Comparison of ENCODE assay signal across 8 cellular contexts in genomic region chr16:31331141-31331764, GRCh38. TPM values are rescaled to one million over a fixed set of nuclear protein-coding genes. Genes with fewer than 3 reads are reported as not detected.
DNase-seq lines count a peak whose midpoint lies in the region; ATAC-seq and TF ChIP-seq lines count a peak whose summit lies in the region.

No MANE protein-coding gene starts in this region.

- peaks cover 27% of the 10 kb centered on the region for H3K4me1 Mint-ChIP-seq in activated naive CD8-positive, alpha-beta T cell treated with anti-CD3 and anti-CD28 coated beads, Interleukin-2, amount 10 ng/mL, durations not matched to agents 7 days and 5 days

- peak overlapping the region; percentile 89 for H3K27ac Mint-ChIP-seq in activated naive CD8-positive, alpha-beta T cell treated with anti-CD3 and anti-CD28 coated beads, Interleukin-2, amount 10 ng/mL, durations not matched to agents 7 days and 5 days

- peak overlapping the region; percentile 85 for H3K4me3 Mint-ChIP-seq in activated naive CD8-positive, alpha-beta T cell treated with anti-CD3 and anti-CD28 coated beads, Interleukin-2, amount 10 ng/mL, durations not matched to agents 7 days and 5 days

- CTCF ChIA-PET in HEK293T (lab: Yijun Ruan, JAX), result no interaction called here

- H3K9me3 ChIP-seq in mononuclear cell (ENCODE audit: low read depth, low read length), result no peaks in the 10 kb centered on the region

- POLR2A ChIA-PET in HEK293T (lab: Yijun Ruan, JAX), result no interaction called here
- POLR2A ChIA-PET in activated naive CD8-positive, alpha-beta T cell treated with anti-CD3 and anti-CD28 coated beads, Interleukin-2, amount 10 ng/mL, durations not matched to agents 7 days and 5 days (lab: Charles Lee), result interaction anchor here (0.6 to 3.1 kb wide), 6 partner anchors 76 to 189 kb away, joined by 4 to 16 read pairs (median 4); partner anchors contain the start of genes ARMC5, FUS, PYCARD and PYDC1

- peaks cover 4% of the 10 kb centered on the region for H3K27me3 Mint-ChIP-seq in activated naive CD8-positive, alpha-beta T cell treated with anti-CD3 and anti-CD28 coated beads, Interleukin-2, amount 10 ng/mL, durations not matched to agents 7 days and 5 days

- no peak overlapping the region for H3K27ac ChIP-seq in foreskin keratinocyte

- peaks cover 7% of the 10 kb centered on the region for H3K36me3 Mint-ChIP-seq in activated naive CD8-positive, alpha-beta T cell treated with anti-CD3 and anti-CD28 coated beads, Interleukin-2, amount 10 ng/mL, durations not matched to agents 7 days and 5 days

- no peak for TF ChIP-seq CTCF in foreskin keratinocyte (conservative IDR thresholded peaks at IDR 0.05)

- DNase-seq in AG08396 (ENCODE audit: low spot score), result peak; percentile 10
- DNase-seq in HEK293T (ENCODE audit: extremely low spot score), result peak; percentile 3
- DNase-seq in activated naive CD8-positive, alpha-beta T cell treated with anti-CD3 and anti-CD28 coated beads, Interleukin-2, amount 10 ng/mL, durations not matched to agents 7 days and 5 days, result peak; percentile 59
- DNase-seq in foreskin keratinocyte, result no peak
- no peak for DNase-seq in SKM-1 (lab: John Stamatoyannopoulos, UW; ENCODE audit: unreplicated experiment)

- peak; percentile 70 for ATAC-seq in activated naive CD8-positive, alpha-beta T cell treated with anti-CD3 and anti-CD28 coated beads, Interleukin-2, amount 10 ng/mL, durations not matched to agents 7 days and 5 days (ENCODE audit: low read depth)
- ATAC-seq in GM19351 (IDR thresholded peaks at IDR 0.05; ENCODE audit: unreplicated experiment), result no peak
- no peak for ATAC-seq in foreskin keratinocyte
- ATAC-seq in GM21717 (IDR thresholded peaks at IDR 0.05; ENCODE audit: unreplicated experiment), result no peak

- H3K9me3 Mint-ChIP-seq in activated naive CD8-positive, alpha-beta T cell treated with anti-CD3 and anti-CD28 coated beads, Interleukin-2, amount 10 ng/mL, durations not matched to agents 7 days and 5 days, result no peaks in the 10 kb centered on the region

- H3K4me1 ChIP-seq in mononuclear cell (ENCODE audit: insufficient read depth, low read length) (no peaks in the 10 kb centered on the region), foreskin keratinocyte (no peaks in the 10 kb centered on the region)

- peak overlapping the region; percentile 20 for H3K4me3 ChIP-seq in mononuclear cell (ENCODE audit: low read length)

- no peaks in the 10 kb centered on the region for H3K27me3 ChIP-seq in mononuclear cell (ENCODE audit: insufficient read depth, low read length)
- H3K27me3 ChIP-seq in foreskin keratinocyte, result peaks cover 43% of the 10 kb centered on the region

TF ChIP-seq in HEK293T, 16 proteins besides CTCF, POLR2A, EP300 and RAD21:
- TF ChIP-seq HDGF (IDR thresholded peaks at IDR 0.05; ENCODE audit: borderline replicate concordance), result no peak

RNA-seq across cellular contexts. Expression of gene ITGAX, which starts 23.7 kb away (rescaled TPM):
- 10 to 100 TPM; 26.4 to 26.7 TPM for total RNA-seq in activated naive CD8-positive, alpha-beta T cell treated with anti-CD3 and anti-CD28 coated beads, Interleukin-2, amount 10 ng/mL, durations not matched to agents 7 days and 5 days
- total RNA-seq in mononuclear cell (190 TPM), foreskin keratinocyte (not detected in 2 replicates)
- not detected in 2 replicates for polyA plus RNA-seq in foreskin keratinocyte

Comparison
In these comparisons a context has a peak if more than half of its experiments do, and no peak if none do; other contexts are left out.
1. DNase-seq: peak in AG08396 (single experiment), HEK293T (single experiment) and activated naive CD8-positive, alpha-beta T cell treated with anti-CD3 and anti-CD28 coated beads, Interleukin-2, amount 10 ng/mL, durations not matched to agents 7 days and 5 days (single experiment); none in foreskin keratinocyte (0 of 2) and SKM-1 (single experiment).
2. RNA of gene ITGAX, which starts 23.7 kb away (total RNA-seq): 190 TPM in mononuclear cell (single experiment) and 26.4 to 26.7 TPM in activated naive CD8-positive, alpha-beta T cell treated with anti-CD3 and anti-CD28 coated beads, Interleukin-2, amount 10 ng/mL, durations not matched to agents 7 days and 5 days; not detected in foreskin keratinocyte; every median in the first group is over 10 times any median in the second.